Comparison of ENCODE assay signal across 24 cellular contexts in genomic region chr1:8431779-8432178, GRCh38.
DNase-seq lines count a peak whose midpoint lies in the region; ATAC-seq and TF ChIP-seq lines count a peak whose summit lies in the region.
"Had no signal": no experiment of that assay in that cellular context is flagged by ENCODE, and none has a peak within 500 bp of the region (broad histone marks: within the 10 kb centered on the region; RNA-seq: fewer than 3 reads in every experiment).

No MANE protein-coding gene starts in this region.

- no peak overlapping the region for H3K4me3 ChIP-seq in CD4-positive, alpha-beta memory T cell (ENCODE audit: low read length in 2 of 2)
- H3K4me3 ChIP-seq: gastroesophageal sphincter, GM23248 had no signal

- H3K36me3 Mint-ChIP-seq in T-helper 2 cell treated with Interferon-gamma antibody and Interleukin-4, amounts not matched to agents 5 μg/mL and 100 μg/mL, for 36 hours (ENCODE audit: low read depth) = peaks cover 10% of the 10 kb centered on the region
- peaks cover 0 to 9% of the 10 kb centered on the region in 2 donors for H3K36me3 Mint-ChIP-seq in CD4-positive, alpha-beta memory T cell
- H3K36me3 Mint-ChIP-seq in activated T-helper 17 cell treated with anti-CD3 and anti-CD28 coated beads, Interleukin-2, amount 50 U/mL, for 72 hours (ENCODE audit: low read depth) = no peaks in the 10 kb centered on the region
- peaks cover 3% of the 10 kb centered on the region for H3K36me3 Mint-ChIP-seq in neural crest cell (ENCODE audit: low read depth)
- H3K36me3 Mint-ChIP-seq: mesothelial cell of epicardium had no signal

- no peaks in the 10 kb centered on the region for H3K27me3 Mint-ChIP-seq in T-helper 2 cell treated with Interferon-gamma antibody and Interleukin-4, amounts not matched to agents 5 μg/mL and 100 μg/mL, for 36 hours (ENCODE audit: low read depth)
- H3K27me3 Mint-ChIP-seq in CD4-positive, alpha-beta memory T cell = no peaks in the 10 kb centered on the region
- no peaks in the 10 kb centered on the region for H3K27me3 Mint-ChIP-seq in activated T-helper 17 cell treated with anti-CD3 and anti-CD28 coated beads, Interleukin-2, amount 50 U/mL, for 72 hours
- no peaks in the 10 kb centered on the region for H3K27me3 Mint-ChIP-seq in neural crest cell (ENCODE audit: low read depth)
- H3K27me3 Mint-ChIP-seq: type B pancreatic cell had no signal

- H3K9me3 ChIP-seq in CD4-positive, alpha-beta memory T cell (ENCODE audit: control insufficient read depth in 1 of 2, low read length in 2 of 2) = no peaks in the 10 kb centered on the region
- H3K9me3 ChIP-seq: gastroesophageal sphincter had no signal

- H3K36me3 ChIP-seq in CD4-positive, alpha-beta memory T cell (ENCODE audit: insufficient read depth, low read length) = no peaks in the 10 kb centered on the region
- H3K36me3 ChIP-seq: gastroesophageal sphincter had no signal

- peak overlapping the region; percentile 14 for H3K4me3 Mint-ChIP-seq in T-helper 2 cell treated with Interferon-gamma antibody and Interleukin-4, amounts not matched to agents 5 μg/mL and 100 μg/mL, for 36 hours
- H3K4me3 Mint-ChIP-seq in CD4-positive, alpha-beta memory T cell = peak overlapping the region in 2 of 8 donors; percentile 6 to 31
- no peak overlapping the region for H3K4me3 Mint-ChIP-seq in activated T-helper 17 cell treated with anti-CD3 and anti-CD28 coated beads, Interleukin-2, amount 50 U/mL, for 72 hours
- H3K4me3 Mint-ChIP-seq in neural crest cell = no peak overlapping the region
- H3K4me3 Mint-ChIP-seq: mesothelial cell of epicardium, type B pancreatic cell had no signal

- no peak for DNase-seq in T-helper 2 cell treated with Interferon-gamma antibody and Interleukin-4, amounts not matched to agents 5 μg/mL and 100 μg/mL, for 36 hours (ENCODE audit: low spot score)
- no peak for DNase-seq in T-helper 2 cell
- no peak for DNase-seq in CD4-positive, alpha-beta memory T cell
- DNase-seq in neural crest cell (ENCODE audit: low read depth, low spot score) = no peak
- no peak for DNase-seq in globus pallidus (ENCODE audit: low spot score)
- DNase-seq: 8988T; DMS 273 treated with DMSO at 0.1 percent for 48 hours; GM23248; left colon; NCI-H1105 treated with DMSO at 0.1 percent for 48 hours; NCI-H2081 treated with DMSO at 0.1 percent for 48 hours; NCI-H446 treated with DMSO at 0.1 percent for 48 hours; NK-92 treated with Interleukin-12 subunit alpha and Interleukin-12 subunit beta, amount 100 ng/mL, for 24 hours; nucleus accumbens; stimulated activated naive CD8-positive, alpha-beta T cell treated with anti-CD3 and anti-CD28 coated beads, Interleukin-15, Interleukin-2, amounts not matched to agents 100 U/mL and 50 U/mL, for 24 hours had no signal

- intact Hi-C loops in CD4-positive, alpha-beta memory T cell (cut with micrococcal nuclease) = no loop called here

- peaks cover 53% of the 10 kb centered on the region for H3K4me1 ChIP-seq in CD4-positive, alpha-beta memory T cell (ENCODE audit: insufficient read depth, low read length)

- no peak for ATAC-seq in activated T-helper 17 cell treated with anti-CD3 and anti-CD28 coated beads, Interleukin-2, amount 50 U/mL, for 72 hours (replicated peaks)
- no peak for ATAC-seq in HG03139 (IDR thresholded peaks at IDR 0.05; ENCODE audit: unreplicated experiment)
- no peak for ATAC-seq in GM18870 (IDR thresholded peaks at IDR 0.05; ENCODE audit: unreplicated experiment)
- ATAC-seq: esophagus mucosa; gastroesophageal sphincter; left colon; sciatic nerve; stimulated activated naive CD8-positive, alpha-beta T cell treated with anti-CD3 and anti-CD28 coated beads, Interleukin-15, Interleukin-2, amounts not matched to agents 100 U/mL and 50 U/mL, for 24 hours had no signal

- no peak for TF ChIP-seq CTCF in neural crest cell (conservative IDR thresholded peaks at IDR 0.05)

- POLR2A ChIA-PET in CD4-positive, alpha-beta memory T cell (lab: Charles Lee; ENCODE audit: partially characterized antibody) = interaction anchor here (0.8 to 1.9 kb wide), 6 partner anchors 9 to 102 kb away, joined by 3 to 12 read pairs (median 4); no protein-coding TSS in a partner anchor

- no peaks in the 10 kb centered on the region for H3K27me3 ChIP-seq in CD4-positive, alpha-beta memory T cell (ENCODE audit: insufficient read depth, low read length)
- H3K27me3 ChIP-seq: gastroesophageal sphincter had no signal

- H3K4me1 Mint-ChIP-seq in T-helper 2 cell treated with Interferon-gamma antibody and Interleukin-4, amounts not matched to agents 5 μg/mL and 100 μg/mL, for 36 hours (ENCODE audit: low read depth) = peaks cover 45% of the 10 kb centered on the region
- peaks cover 42 to 65% (median 53%) of the 10 kb centered on the region in 4 donors for H3K4me1 Mint-ChIP-seq in CD4-positive, alpha-beta memory T cell
- H3K4me1 Mint-ChIP-seq in activated T-helper 17 cell treated with anti-CD3 and anti-CD28 coated beads, Interleukin-2, amount 50 U/mL, for 72 hours = peaks cover 35% of the 10 kb centered on the region
- H3K4me1 Mint-ChIP-seq in neural crest cell = peaks cover 33% of the 10 kb centered on the region

- no peaks in the 10 kb centered on the region for H3K9me3 Mint-ChIP-seq in T-helper 2 cell treated with Interferon-gamma antibody and Interleukin-4, amounts not matched to agents 5 μg/mL and 100 μg/mL, for 36 hours
- H3K9me3 Mint-ChIP-seq in CD4-positive, alpha-beta memory T cell = no peaks in the 10 kb centered on the region
- H3K9me3 Mint-ChIP-seq in activated T-helper 17 cell treated with anti-CD3 and anti-CD28 coated beads, Interleukin-2, amount 50 U/mL, for 72 hours = no peaks in the 10 kb centered on the region
- no peaks in the 10 kb centered on the region for H3K9me3 Mint-ChIP-seq in neural crest cell
- H3K9me3 Mint-ChIP-seq: mesothelial cell of epicardium, type B pancreatic cell had no signal

- peak overlapping the region; percentile 44 for H3K27ac Mint-ChIP-seq in T-helper 2 cell treated with Interferon-gamma antibody and Interleukin-4, amounts not matched to agents 5 μg/mL and 100 μg/mL, for 36 hours
- H3K27ac Mint-ChIP-seq in CD4-positive, alpha-beta memory T cell = peak overlapping the region in 6 of 7 donors; percentile 8 to 85 (median 72)
- peak overlapping the region; percentile 80 for H3K27ac Mint-ChIP-seq in activated T-helper 17 cell treated with anti-CD3 and anti-CD28 coated beads, Interleukin-2, amount 50 U/mL, for 72 hours
- H3K27ac Mint-ChIP-seq in neural crest cell (ENCODE audit: unreplicated experiment) = peak overlapping the region; percentile 2
- H3K27ac Mint-ChIP-seq: mesothelial cell of epicardium, type B pancreatic cell had no signal

- H3K27ac ChIP-seq in CD4-positive, alpha-beta memory T cell (ENCODE audit: low read depth, low read length) = no peak overlapping the region
- H3K27ac ChIP-seq: gastroesophageal sphincter, GM23248, WERI-Rb-1 had no signal

- CTCF ChIA-PET in CD4-positive, alpha-beta memory T cell (lab: Charles Lee; ENCODE audit: partially characterized antibody) = interaction anchor here (0.7 to 2.8 kb wide), 13 partner anchors 10 to 94 kb away, joined by 3 to 22 read pairs (median 5); no protein-coding TSS in a partner anchor

Comparison
In these comparisons a context has a peak if more than half of its experiments do, and no peak if none do; other contexts are left out.
1. H3K27ac Mint-ChIP-seq: peak in every context shown above with its lines; median percentile 80 in activated T-helper 17 cell treated with anti-CD3 and anti-CD28 coated beads, Interleukin-2, amount 50 U/mL, for 72 hours; 72 in CD4-positive, alpha-beta memory T cell; 44 in T-helper 2 cell treated with Interferon-gamma antibody and Interleukin-4, amounts not matched to agents 5 μg/mL and 100 μg/mL, for 36 hours; 2 in neural crest cell.